8 cellular contexts compared by ENCODE assay signal in the genomic region with DNA sequence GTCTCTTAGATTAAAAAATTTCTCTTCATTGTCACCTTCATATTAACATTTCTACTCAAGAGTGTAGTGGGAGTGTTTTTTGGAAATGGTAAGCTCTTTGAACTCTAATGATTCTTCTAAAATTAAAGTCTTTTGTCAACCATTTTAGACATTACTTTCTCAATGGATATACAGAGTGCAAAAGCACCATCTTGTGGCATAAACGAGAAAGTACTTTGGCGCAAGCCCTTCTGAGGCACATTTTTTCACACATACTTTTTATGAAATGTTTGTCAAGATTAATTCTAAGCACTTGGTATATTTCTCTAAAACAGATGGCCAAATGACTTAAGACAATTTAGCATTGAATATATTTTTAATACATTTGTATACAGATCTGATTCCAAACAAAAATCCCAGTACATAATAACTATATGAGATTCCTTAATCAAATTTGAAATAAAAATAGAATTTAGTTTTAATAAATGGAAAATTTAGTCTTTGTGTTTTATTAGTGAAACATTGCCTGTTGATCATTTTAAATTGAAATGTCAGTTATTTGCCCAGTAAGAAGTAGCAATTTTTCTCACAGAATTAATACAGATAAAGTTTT.
DNase-seq lines count a peak whose midpoint lies in the region; ATAC-seq and TF ChIP-seq lines count a peak whose summit lies in the region.

No MANE protein-coding gene starts in this region.

- H3K27me3 Mint-ChIP-seq in activated naive CD8-positive, alpha-beta T cell treated with anti-CD3 and anti-CD28 coated beads for 36 hours, result peaks cover 13% of the 10 kb centered on the region
- no peaks in the 10 kb centered on the region for H3K27me3 Mint-ChIP-seq in activated naive CD8-positive, alpha-beta T cell treated with anti-CD3 and anti-CD28 coated beads, Interleukin-2, amount 50 U/mL, for 24 hours
- H3K27me3 Mint-ChIP-seq in endodermal cell (ENCODE audit: insufficient read depth), result no peaks in the 10 kb centered on the region

- no peak overlapping the region for H3K27ac ChIP-seq in endodermal cell (ENCODE audit: low read depth, low read length)

- DNase-seq in activated naive CD8-positive, alpha-beta T cell treated with anti-CD3 and anti-CD28 coated beads for 36 hours, result peak; percentile 8
- DNase-seq in activated naive CD8-positive, alpha-beta T cell treated with anti-CD3 and anti-CD28 coated beads, Interleukin-2, amount 50 U/mL, for 24 hours, result no peak
- peak; percentile 22 for DNase-seq in HuH-7.5 (ENCODE audit: low spot score)
- DNase-seq in RPMI7951 (ENCODE audit: low read depth), result peak; percentile 62
- DNase-seq in endodermal cell, result no peak
- peak; percentile 70 for DNase-seq in myocyte (ENCODE audit: low read depth)

- no peaks in the 10 kb centered on the region for H3K9me3 Mint-ChIP-seq in activated naive CD8-positive, alpha-beta T cell treated with anti-CD3 and anti-CD28 coated beads for 36 hours
- no peaks in the 10 kb centered on the region for H3K9me3 Mint-ChIP-seq in activated naive CD8-positive, alpha-beta T cell treated with anti-CD3 and anti-CD28 coated beads, Interleukin-2, amount 50 U/mL, for 24 hours
- no peaks in the 10 kb centered on the region for H3K9me3 Mint-ChIP-seq in endodermal cell

- H3K27me3 ChIP-seq in endodermal cell (ENCODE audit: control insufficient read depth, insufficient read depth, low read length, poor library complexity, severe bottlenecking), result no peaks in the 10 kb centered on the region

- no peaks in the 10 kb centered on the region for H3K36me3 Mint-ChIP-seq in activated naive CD8-positive, alpha-beta T cell treated with anti-CD3 and anti-CD28 coated beads for 36 hours
- H3K36me3 Mint-ChIP-seq in activated naive CD8-positive, alpha-beta T cell treated with anti-CD3 and anti-CD28 coated beads, Interleukin-2, amount 50 U/mL, for 24 hours (ENCODE audit: low read depth), result no peaks in the 10 kb centered on the region
- H3K36me3 Mint-ChIP-seq in endodermal cell (ENCODE audit: low read depth), result no peaks in the 10 kb centered on the region

- H3K9ac ChIP-seq in endodermal cell (ENCODE audit: extremely low read depth, low read length, poor library complexity, severe bottlenecking), result no peak overlapping the region

- no peak overlapping the region for H3K4me3 ChIP-seq in endodermal cell (ENCODE audit: low read length)

- H3K4me1 Mint-ChIP-seq in activated naive CD8-positive, alpha-beta T cell treated with anti-CD3 and anti-CD28 coated beads for 36 hours, result peaks cover 1% of the 10 kb centered on the region
- H3K4me1 Mint-ChIP-seq in activated naive CD8-positive, alpha-beta T cell treated with anti-CD3 and anti-CD28 coated beads, Interleukin-2, amount 50 U/mL, for 24 hours, result no peaks in the 10 kb centered on the region
- peaks cover 4% of the 10 kb centered on the region for H3K4me1 Mint-ChIP-seq in endodermal cell

- peak; percentile 88 for TF ChIP-seq CTCF in endodermal cell (conservative IDR thresholded peaks at IDR 0.05)

- H3K27ac Mint-ChIP-seq in activated naive CD8-positive, alpha-beta T cell treated with anti-CD3 and anti-CD28 coated beads for 36 hours, result no peak overlapping the region
- H3K27ac Mint-ChIP-seq in activated naive CD8-positive, alpha-beta T cell treated with anti-CD3 and anti-CD28 coated beads, Interleukin-2, amount 50 U/mL, for 24 hours, result no peak overlapping the region
- no peak overlapping the region for H3K27ac Mint-ChIP-seq in endodermal cell

- no peaks in the 10 kb centered on the region for H3K4me1 ChIP-seq in endodermal cell (ENCODE audit: control insufficient read depth, insufficient read depth, low read length)

- no peaks in the 10 kb centered on the region for H3K9me3 ChIP-seq in endodermal cell (ENCODE audit: control insufficient read depth, low read length)

- WGBS in endodermal cell (ENCODE audit: insufficient coverage in 1 of 2, insufficient read length in 1 of 2), 2 experiments, result 26% methylated on average over 2 of the region's 2 CpGs; no CpG with 5 or more reads in 1 of the 2 experiments

- no peak overlapping the region for H3K4me3 Mint-ChIP-seq in activated naive CD8-positive, alpha-beta T cell treated with anti-CD3 and anti-CD28 coated beads for 36 hours
- H3K4me3 Mint-ChIP-seq in activated naive CD8-positive, alpha-beta T cell treated with anti-CD3 and anti-CD28 coated beads, Interleukin-2, amount 50 U/mL, for 24 hours, result no peak overlapping the region
- H3K4me3 Mint-ChIP-seq in endodermal cell, result no peak overlapping the region

- no peak for ATAC-seq in activated naive CD8-positive, alpha-beta T cell treated with anti-CD3 and anti-CD28 coated beads, Interleukin-2, amount 50 U/mL, for 24 hours
- ATAC-seq in GM21576 (IDR thresholded peaks at IDR 0.05; ENCODE audit: unreplicated experiment) (peak; percentile 63), GM18867 (IDR thresholded peaks at IDR 0.05; ENCODE audit: unreplicated experiment) (no peak)

- H3K36me3 ChIP-seq in endodermal cell (ENCODE audit: control insufficient read depth, insufficient read depth, low read length), result no peaks in the 10 kb centered on the region

Comparison
In these comparisons a context has a peak if more than half of its experiments do, and no peak if none do; other contexts are left out.
1. DNase-seq: peak in activated naive CD8-positive, alpha-beta T cell treated with anti-CD3 and anti-CD28 coated beads for 36 hours (single experiment), HuH-7.5 (single experiment), RPMI7951 (single experiment) and myocyte (single experiment); none in activated naive CD8-positive, alpha-beta T cell treated with anti-CD3 and anti-CD28 coated beads, Interleukin-2, amount 50 U/mL, for 24 hours (single experiment) and endodermal cell (single experiment).